Comparison of ENCODE assay signal across 1 cellular context in genomic region chr1:205205055-205205454, GRCh38.
TF ChIP-seq lines count a peak whose summit lies in the region.

No MANE protein-coding gene starts in this region.

TF ChIP-seq in WTC11, 78 proteins besides CTCF, POLR2A, EP300 and RAD21 (continued from another document):
- no peak for TF ChIP-seq ZNF512 (CRISPR knock-in tag; IDR thresholded peaks at IDR 0.05; ENCODE audit: borderline replicate concordance)
- TF ChIP-seq, protein P1, sequence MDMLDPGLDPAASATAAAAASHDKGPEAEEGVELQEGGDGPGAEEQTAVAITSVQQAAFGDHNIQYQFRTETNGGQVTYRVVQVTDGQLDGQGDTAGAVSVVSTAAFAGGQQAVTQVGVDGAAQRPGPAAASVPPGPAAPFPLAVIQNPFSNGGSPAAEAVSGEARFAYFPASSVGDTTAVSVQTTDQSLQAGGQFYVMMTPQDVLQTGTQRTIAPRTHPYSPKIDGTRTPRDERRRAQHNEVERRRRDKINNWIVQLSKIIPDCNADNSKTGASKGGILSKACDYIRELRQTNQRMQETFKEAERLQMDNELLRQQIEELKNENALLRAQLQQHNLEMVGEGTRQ (CRISPR knock-in tag; IDR thresholded peaks at IDR 0.05) = no peak
